24 cellular contexts compared by ENCODE assay signal in the genomic region with DNA sequence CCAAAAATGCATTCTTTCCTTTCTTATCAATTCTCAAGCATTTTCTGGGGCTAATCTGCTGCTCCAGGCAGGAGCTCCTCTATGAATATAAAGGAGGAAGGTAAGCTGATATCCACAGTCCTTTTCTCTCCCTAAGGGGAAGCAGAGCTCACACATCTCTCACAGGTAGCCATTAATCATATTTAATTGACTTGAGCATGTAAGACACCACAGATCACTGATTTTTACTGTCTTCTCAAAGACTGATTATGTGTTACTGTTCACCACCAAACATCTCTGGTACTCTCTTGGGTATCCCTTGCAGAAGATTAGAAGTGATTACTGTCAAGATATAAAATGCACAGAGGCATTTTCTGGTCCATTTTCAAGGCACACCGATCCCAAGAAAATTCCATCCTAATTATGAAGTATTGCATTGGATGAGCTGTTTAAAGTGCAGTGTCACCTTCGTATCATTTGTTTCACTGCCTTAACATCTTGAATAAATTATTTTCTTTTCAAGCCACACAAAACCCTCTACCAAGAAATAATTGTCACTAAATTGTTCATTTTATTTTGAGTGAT.
DNase-seq lines count a peak whose midpoint lies in the region; ATAC-seq and TF ChIP-seq lines count a peak whose summit lies in the region.
"Had no signal": no experiment of that assay in that cellular context is flagged by ENCODE, and none has a peak within 500 bp of the region (broad histone marks: within the 10 kb centered on the region; RNA-seq: fewer than 3 reads in every experiment).

No MANE protein-coding gene starts in this region.

- no peak overlapping the region for H3K4ac ChIP-seq in H9 (ENCODE audit: low read depth, low read length)

- H3K56ac ChIP-seq in H9 (ENCODE audit: insufficient read length, low read depth, low read length), result no peak overlapping the region

- no peak overlapping the region for H3T11ph ChIP-seq in H9 (ENCODE audit: low read length)

- H3K27me3 Mint-ChIP-seq in H9 (ENCODE audit: low read depth), result peaks cover 88% of the 10 kb centered on the region
- H3K27me3 Mint-ChIP-seq: CD4-positive, alpha-beta memory T cell had no signal

- H2BK5ac ChIP-seq in H9 (ENCODE audit: insufficient read length, low read length), result no peak overlapping the region

- H3K79me2 ChIP-seq in H9 (ENCODE audit: insufficient read depth, low read length), result no peaks in the 10 kb centered on the region

- no peaks in the 10 kb centered on the region; the same call in 1 of the 2 replicates for H3K4me1 ChIP-seq in H9 (ENCODE audit: insufficient read depth, low read length)
- H3K4me1 ChIP-seq: BE2C had no signal

- H3K79me1 ChIP-seq in H9 (ENCODE audit: insufficient read depth, low read depth, low read length, poor library complexity, severe bottlenecking), result no peaks in the 10 kb centered on the region

- no peak overlapping the region for H2BK20ac ChIP-seq in H9 (ENCODE audit: low read depth, low read length, poor library complexity, severe bottlenecking)

- WGBS in H9 (ENCODE audit: extremely low coverage, insufficient read length, low lambda C conversion rate), result no CpG with 5 or more reads among the region's 2 CpGs

- no peak overlapping the region for H3K4me2 ChIP-seq in H9 (ENCODE audit: insufficient read depth, insufficient read length, low read length)
- H3K4me2 ChIP-seq: KMS-11 had no signal

- TF ChIP-seq CTCF in H9 (conservative IDR thresholded peaks at IDR 0.05), result no peak

- H3K18ac ChIP-seq in H9 (ENCODE audit: insufficient read length, low read depth, low read length), result peak overlapping the region; percentile 22

- peak; percentile 18 to 63 (median 56) for DNase-seq in NCI-H1417 (lab: John Stamatoyannopoulos, UW)
- DNase-seq in NCI-H1417 treated with DMSO at 0.1 percent for 48 hours (lab: John Stamatoyannopoulos, UW), result no peak
- no peak for DNase-seq in H9
- DNase-seq in NCI-H526 treated with DMSO at 0.1 percent for 48 hours (lab: John Stamatoyannopoulos, UW), result peak; percentile 26
- DNase-seq in left kidney (ENCODE audit: low read depth, low spot score), result peak; percentile 57
- DNase-seq in NCI-H2029 treated with DMSO at 0.1 percent for 48 hours (lab: John Stamatoyannopoulos, UW), result no peak
- DNase-seq in AG20443 (ENCODE audit: low spot score), result no peak
- DNase-seq: BE2C; CD4-positive, alpha-beta memory T cell; DMS53; GM23248; HCEC 1CT; MG63; NCI-H1092 treated with DMSO at 0.1 percent for 48 hours; NCI-H2081; NCI-H2227 treated with DMSO at 0.1 percent for 48 hours; NCI-H524 treated with DMSO at 0.1 percent for 48 hours; PC-3; RPMI8226; SHP77 treated with DMSO at 0.1 percent for 48 hours; T1000 had no signal

- H3K23ac ChIP-seq in H9 (ENCODE audit: insufficient read length, low read depth, low read length), result no peak overlapping the region

- peaks cover 12 to 21% of the 10 kb centered on the region in 2 experiments for H3K4me1 Mint-ChIP-seq in H9
- H3K4me1 Mint-ChIP-seq: CD4-positive, alpha-beta memory T cell had no signal

- H3K27ac Mint-ChIP-seq in H9, result peak overlapping the region in 1 of 3 experiments; percentile 80; a peak in 2 of 7 replicates
- H3K27ac Mint-ChIP-seq: CD4-positive, alpha-beta memory T cell had no signal

- H2BK12ac ChIP-seq in H9 (ENCODE audit: insufficient read length, low read depth, low read length), result no peak overlapping the region

- no peaks in the 10 kb centered on the region for H3K23me2 ChIP-seq in H9 (ENCODE audit: insufficient read length, low read depth, low read length, poor library complexity, severe bottlenecking)

- H3K9me3 Mint-ChIP-seq in H9, result no peaks in the 10 kb centered on the region

- H3K36me3 Mint-ChIP-seq in H9 (ENCODE audit: insufficient read depth in 1 of 3, low read depth in 3 of 3), result no peaks in the 10 kb centered on the region
- H3K36me3 Mint-ChIP-seq: CD4-positive, alpha-beta memory T cell had no signal

- H3K9ac ChIP-seq in H9 (ENCODE audit: extremely low read depth, insufficient read length, low read length), result no peak overlapping the region
- H3K9ac ChIP-seq: GM23248, KMS-11 had no signal

- H4K20me1 ChIP-seq in H9 (ENCODE audit: control insufficient read depth, insufficient read depth, insufficient read length), result no peaks in the 10 kb centered on the region

- no peak overlapping the region for H2AFZ ChIP-seq in H9 (ENCODE audit: low read length)
- H2AFZ ChIP-seq: GM23248 had no signal

- H3K4me3 Mint-ChIP-seq in H9, result no peak overlapping the region
- H3K4me3 Mint-ChIP-seq: CD4-positive, alpha-beta memory T cell had no signal

- H3K14ac ChIP-seq in H9 (ENCODE audit: insufficient read depth, low read length), result no peak overlapping the region

- H3K9me3 ChIP-seq in H9 (ENCODE audit: control insufficient read depth, low read depth, low read length), result no peaks in the 10 kb centered on the region
- H3K9me3 ChIP-seq: BE2C, MG63 had no signal

- no peak for ATAC-seq in HG03108 (IDR thresholded peaks at IDR 0.05; ENCODE audit: unreplicated experiment)
- ATAC-seq: HepG2, PC-3 had no signal

- no peak overlapping the region for H2BK120ac ChIP-seq in H9 (ENCODE audit: low read depth, low read length, poor library complexity, severe bottlenecking)

- no peak overlapping the region for H4K91ac ChIP-seq in H9 (ENCODE audit: insufficient read length, low read depth, low read length)

- H3K27me3 ChIP-seq in H9 (ENCODE audit: insufficient read depth, low read length), result peaks cover 5% of the 10 kb centered on the region; the same call in 1 of the 2 replicates
- H3K27me3 ChIP-seq: BE2C, MG63 had no signal

- H3K27ac ChIP-seq in H9 (ENCODE audit: insufficient read length, low read depth, low read length), result no peak overlapping the region
- H3K27ac ChIP-seq: GM23248, KMS-11 had no signal

- H4K8ac ChIP-seq in H9 (replicated peaks; ENCODE audit: insufficient read length, low read depth, low read length), result no peak overlapping the region

- H4K5ac ChIP-seq in H9 (ENCODE audit: insufficient read length, low read depth, low read length), result no peak overlapping the region

- no peak overlapping the region for H2BK15ac ChIP-seq in H9 (ENCODE audit: low read depth, low read length)

- no peak overlapping the region for H2AK5ac ChIP-seq in H9 (ENCODE audit: insufficient read length, low read length)

Comparison
In these comparisons a context has a peak if more than half of its experiments do, and no peak if none do; other contexts are left out.
1. DNase-seq: peak in NCI-H1417 (3 of 3), NCI-H526 treated with DMSO at 0.1 percent for 48 hours (single experiment) and left kidney (single experiment); none in NCI-H1417 treated with DMSO at 0.1 percent for 48 hours (single experiment), H9 (single experiment), NCI-H2029 treated with DMSO at 0.1 percent for 48 hours (single experiment) and AG20443 (single experiment).